Comparison of ENCODE assay signal across 8 cellular contexts in genomic region chr10:80471715-80472233, GRCh38. TPM values are rescaled to one million over a fixed set of nuclear protein-coding genes. Genes with fewer than 3 reads are reported as not detected.
DNase-seq lines count a peak whose midpoint lies in the region; ATAC-seq lines count a peak whose summit lies in the region.

No MANE protein-coding gene starts in this region.

- ATAC-seq in GM18909 (IDR thresholded peaks at IDR 0.05; ENCODE audit: poor library complexity, unreplicated experiment) (peak; percentile 67), HG03097 (IDR thresholded peaks at IDR 0.05; ENCODE audit: low FRiP score, unreplicated experiment) (peak; percentile 44)
- no peak for ATAC-seq in naive thymus-derived CD4-positive, alpha-beta T cell

- H3K4me1 ChIP-seq in naive thymus-derived CD4-positive, alpha-beta T cell (ENCODE audit: control insufficient read depth in 2 of 2, insufficient read depth in 2 of 2, low read length in 2 of 2), result peaks cover 79 to 83% of the 10 kb centered on the region in 2 donors
- peaks cover 4% of the 10 kb centered on the region for H3K4me1 ChIP-seq in SJCRH30

- POLR2A ChIA-PET in activated CD4-positive, alpha-beta memory T cell treated with anti-CD3 and anti-CD28 coated beads, Interleukin-2, amount 10 ng/mL, durations not matched to agents 7 days and 5 days (lab: Charles Lee), result interaction anchor here (0.8 to 21.7 kb wide), 6 partner anchors 8 to 29 kb away, joined by 3 to 404 read pairs (median 96); partner anchors contain the start of gene TSPAN14
- POLR2A ChIA-PET in naive thymus-derived CD4-positive, alpha-beta T cell (lab: Charles Lee), result interaction anchor here (1.2 to 32.8 kb wide), 4 partner anchors 16 to 29 kb away, joined by 3 to 608 read pairs (median 450); partner anchors contain the start of gene TSPAN14

- peak overlapping the region; percentile 84 for H3K27ac ChIP-seq in naive thymus-derived CD4-positive, alpha-beta T cell (ENCODE audit: low read depth, low read length)
- no peak overlapping the region for H3K27ac ChIP-seq in SJCRH30

- peaks cover 87% of the 10 kb centered on the region for H3K4me1 Mint-ChIP-seq in activated CD4-positive, alpha-beta memory T cell treated with anti-CD3 and anti-CD28 coated beads, Interleukin-2, amount 10 ng/mL, durations not matched to agents 7 days and 5 days
- peaks cover 64 to 98% (median 88%) of the 10 kb centered on the region in 7 donors for H3K4me1 Mint-ChIP-seq in naive thymus-derived CD4-positive, alpha-beta T cell

- CTCF ChIA-PET in activated CD4-positive, alpha-beta memory T cell treated with anti-CD3 and anti-CD28 coated beads, Interleukin-2, amount 10 ng/mL, durations not matched to agents 7 days and 5 days (lab: Charles Lee), result interaction anchor here (1.0 to 24.7 kb wide), 8 partner anchors 13 to 65 kb away, joined by 3 to 414 read pairs (median 12); partner anchors contain the start of gene TSPAN14
- CTCF ChIA-PET in naive thymus-derived CD4-positive, alpha-beta T cell (lab: Charles Lee), result interaction anchor here (1.0 to 39.2 kb wide), 5 partner anchors 13 to 34 kb away, joined by 3 to 839 read pairs (median 8); no protein-coding TSS in a partner anchor

- no peaks in the 10 kb centered on the region for H3K9me3 ChIP-seq in naive thymus-derived CD4-positive, alpha-beta T cell (ENCODE audit: control insufficient read depth in 2 of 3, low read length in 3 of 3)
- no peaks in the 10 kb centered on the region for H3K9me3 ChIP-seq in SJCRH30 (replicated peaks)

- DNase-seq in A172 (ENCODE audit: low spot score) (peak; percentile 64), hepatic stellate cell (ENCODE audit: low spot score) (no peak), posterior vena cava (ENCODE audit: low spot score) (no peak), SJCRH30 (no peak)
- DNase-seq in activated CD4-positive, alpha-beta memory T cell treated with anti-CD3 and anti-CD28 coated beads, Interleukin-2, amount 10 ng/mL, durations not matched to agents 7 days and 5 days, result peak; percentile 45
- DNase-seq in naive thymus-derived CD4-positive, alpha-beta T cell, result no peak

- H3K36me3 Mint-ChIP-seq in activated CD4-positive, alpha-beta memory T cell treated with anti-CD3 and anti-CD28 coated beads, Interleukin-2, amount 10 ng/mL, durations not matched to agents 7 days and 5 days (ENCODE audit: low read depth), result peaks cover 74% of the 10 kb centered on the region
- H3K36me3 Mint-ChIP-seq in naive thymus-derived CD4-positive, alpha-beta T cell, result peaks cover 0 to 50% (median 21%) of the 10 kb centered on the region in 5 donors

- peak overlapping the region; percentile 46 for H3K4me3 ChIP-seq in naive thymus-derived CD4-positive, alpha-beta T cell (ENCODE audit: low read length)
- no peak overlapping the region for H3K4me3 ChIP-seq in SJCRH30

- no peaks in the 10 kb centered on the region for H3K27me3 ChIP-seq in naive thymus-derived CD4-positive, alpha-beta T cell (ENCODE audit: control insufficient read depth in 2 of 2, insufficient read depth in 2 of 2, low read length in 2 of 2)
- no peaks in the 10 kb centered on the region for H3K27me3 ChIP-seq in SJCRH30

- H3K27me3 Mint-ChIP-seq in activated CD4-positive, alpha-beta memory T cell treated with anti-CD3 and anti-CD28 coated beads, Interleukin-2, amount 10 ng/mL, durations not matched to agents 7 days and 5 days, result no peaks in the 10 kb centered on the region
- H3K27me3 Mint-ChIP-seq in naive thymus-derived CD4-positive, alpha-beta T cell, result no peaks in the 10 kb centered on the region

- peaks cover 0 to 47% (median 0%) of the 10 kb centered on the region in 3 experiments for H3K36me3 ChIP-seq in naive thymus-derived CD4-positive, alpha-beta T cell (ENCODE audit: control insufficient read depth in 2 of 3, insufficient read depth in 3 of 3, low read length in 3 of 3)
- peaks cover 9% of the 10 kb centered on the region for H3K36me3 ChIP-seq in SJCRH30

- peak overlapping the region; percentile 83 for H3K27ac Mint-ChIP-seq in activated CD4-positive, alpha-beta memory T cell treated with anti-CD3 and anti-CD28 coated beads, Interleukin-2, amount 10 ng/mL, durations not matched to agents 7 days and 5 days
- H3K27ac Mint-ChIP-seq in naive thymus-derived CD4-positive, alpha-beta T cell, result peak overlapping the region; percentile 84 to 99 (median 95)

- intact Hi-C loops in naive thymus-derived CD4-positive, alpha-beta T cell (cut with micrococcal nuclease), result loop anchor here in 1 of 2 donors (1.0 to 2.0 kb wide), 3 partner anchors 7 to 16 kb away; no protein-coding TSS in a partner anchor
- intact Hi-C loops in posterior vena cava (cut with DNase I), result no loop called here

- peak overlapping the region; percentile 5 for H3K4me3 Mint-ChIP-seq in activated CD4-positive, alpha-beta memory T cell treated with anti-CD3 and anti-CD28 coated beads, Interleukin-2, amount 10 ng/mL, durations not matched to agents 7 days and 5 days
- H3K4me3 Mint-ChIP-seq in naive thymus-derived CD4-positive, alpha-beta T cell, result peak overlapping the region; percentile 69 to 98 (median 84)

- no peaks in the 10 kb centered on the region for H3K9me3 Mint-ChIP-seq in activated CD4-positive, alpha-beta memory T cell treated with anti-CD3 and anti-CD28 coated beads, Interleukin-2, amount 10 ng/mL, durations not matched to agents 7 days and 5 days
- no peaks in the 10 kb centered on the region for H3K9me3 Mint-ChIP-seq in naive thymus-derived CD4-positive, alpha-beta T cell

RNA-seq across cellular contexts. Expression of gene TSPAN14, which starts 17.7 kb away (rescaled TPM):
- 35.0 and 38.4 TPM in 2 replicates for total RNA-seq in A172 (2014; rRNA removed; shearing (Covaris generic))
- 100 to 1,000 TPM; 130 to 136 TPM for total RNA-seq in activated CD4-positive, alpha-beta memory T cell treated with anti-CD3 and anti-CD28 coated beads, Interleukin-2, amount 10 ng/mL, durations not matched to agents 7 days and 5 days
- 100 to 1,000 TPM; 135 to 165 (median 160) TPM for total RNA-seq in naive thymus-derived CD4-positive, alpha-beta T cell
- 100 to 1,000 TPM; 179 to 386 TPM for polyA plus RNA-seq in naive thymus-derived CD4-positive, alpha-beta T cell
- 10 to 100 TPM; 56.6 to 57.4 TPM for total RNA-seq in posterior vena cava
- 37.7 and 40.4 TPM in 2 replicates for total RNA-seq in SJCRH30 (2014; rRNA removed; shearing (Covaris generic))

Comparison
In these comparisons a context has a peak if more than half of its experiments do, and no peak if none do; other contexts are left out.
1. DNase-seq: peak in A172 (single experiment) and activated CD4-positive, alpha-beta memory T cell treated with anti-CD3 and anti-CD28 coated beads, Interleukin-2, amount 10 ng/mL, durations not matched to agents 7 days and 5 days (single experiment); none in naive thymus-derived CD4-positive, alpha-beta T cell (0 of 9), hepatic stellate cell (single experiment), posterior vena cava (single experiment) and SJCRH30 (0 of 2).